Comparison of ENCODE assay signal across 21 cellular contexts in the genomic region with DNA sequence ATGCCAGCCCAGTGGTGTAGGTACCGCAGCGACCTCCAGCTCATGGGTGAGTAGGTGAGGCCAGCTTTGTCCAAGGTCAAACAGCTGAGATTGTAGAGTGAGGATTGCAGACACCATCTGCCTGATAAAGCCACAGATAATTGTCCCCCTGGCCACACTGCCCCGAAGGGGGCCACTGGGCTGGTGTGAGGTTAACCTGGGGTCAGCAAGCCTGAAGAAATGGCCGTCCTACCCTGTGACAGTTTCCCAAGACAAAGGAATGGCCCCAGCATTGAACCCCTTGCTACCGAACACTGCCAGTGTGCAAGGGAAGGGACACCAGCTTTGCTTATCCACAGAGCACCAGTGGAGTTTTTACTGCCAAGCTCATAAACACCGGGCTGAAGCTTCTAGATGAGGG.
"Had no signal": no experiment of that assay in that cellular context is flagged by ENCODE, and none has a peak within 500 bp of the region (broad histone marks: within the 10 kb centered on the region; RNA-seq: fewer than 3 reads in every experiment).

No MANE protein-coding gene starts in this region.

- FAIRE-seq: RCC 7860 had no signal

- H3K9me3 ChIP-seq: MG63, SJSA1 had no signal

- DNase-seq: KBM-7, MG63, NCI-H1092, NCI-H1105 treated with DMSO at 0.1 percent for 48 hours, NCI-H1417 treated with DMSO at 0.1 percent for 48 hours, NCI-H187, NCI-H2029, NCI-H2081 treated with DMSO at 0.1 percent for 48 hours, NCI-H2171, NCI-H226, NCI-H446, NCI-H510A, NCI-H524 treated with DMSO at 0.1 percent for 48 hours, NCI-H69, NCI-H774, Right ventricle myocardium superior, RPMI8226, SIG-M5 had no signal

- H3K27me3 ChIP-seq: MG63, SJSA1 had no signal

- H3K4me3 ChIP-seq: MG63, SJSA1, SK-N-MC had no signal

- H3K4me1 ChIP-seq: SJSA1 had no signal
